16 cellular contexts compared by ENCODE assay signal in genomic region chr19:50313812-50314536, GRCh38. TPM values are rescaled to one million over a fixed set of nuclear protein-coding genes. Genes with fewer than 3 reads are reported as not detected.
DNase-seq lines count a peak whose midpoint lies in the region; ATAC-seq, FAIRE-seq and TF ChIP-seq lines count a peak whose summit lies in the region.
"Had no signal": no experiment of that assay in that cellular context is flagged by ENCODE, and none has a peak within 500 bp of the region (broad histone marks: within the 10 kb centered on the region; RNA-seq: fewer than 3 reads in every experiment).

No MANE protein-coding gene starts in this region.

- in situ Hi-C loops in HepG2 (cut with HindIII; ENCODE audit: extremely low pct_ligation_motif_present, low pct_unique_long_range_greater_than_20kb): no loop called here

- intact Hi-C loops in HCT116 (cut with micrococcal nuclease): no loop called here
- intact Hi-C loops in PC-9 (cut with micrococcal nuclease; ENCODE audit: unreplicated experiment): no loop called here
- intact Hi-C loops in HepG2 (cut with micrococcal nuclease; ENCODE audit: unreplicated experiment): no loop called here

- RAD21 ChIA-PET in HCT116 (lab: Charles Lee; ENCODE audit: low non-redundant PET in 1 of 2, low total read pairs in 2 of 2, uncharacterized antibody in 2 of 2, unreplicated experiment in 2 of 2): no interaction called here

- H3K36me3 ChIP-seq in HCT116 (ENCODE audit: control insufficient read depth in 1 of 2, insufficient read depth in 2 of 2, low read length in 2 of 2) (no peaks in the 10 kb centered on the region), PC-9 (ENCODE audit: low read depth) (no peaks in the 10 kb centered on the region), HepG2 (replicated peaks in 1 of 2; ENCODE audit: control insufficient read depth in 1 of 2, insufficient read depth in 2 of 2, low read length in 2 of 2) (no peaks in the 10 kb centered on the region)
- H3K36me3 ChIP-seq: breast epithelium, uterus had no signal

- no peaks in the 10 kb centered on the region for H4K20me1 ChIP-seq in HCT116 (ENCODE audit: insufficient read depth)
- H4K20me1 ChIP-seq in PC-9 (ENCODE audit: insufficient read depth): peaks cover 6% of the 10 kb centered on the region; the same call in 1 of the 2 replicates
- no peaks in the 10 kb centered on the region for H4K20me1 ChIP-seq in HepG2 (ENCODE audit: insufficient read depth, low read length)

- peak overlapping the region; percentile 52 for H3K27ac ChIP-seq in 22Rv1
- no peak overlapping the region for H3K27ac ChIP-seq in HCT116 (ENCODE audit: low read depth, low read length)
- no peak overlapping the region for H3K27ac ChIP-seq in PC-9
- H3K27ac ChIP-seq in HepG2 (ENCODE audit: extremely low read length, insufficient read depth, low read length): no peak overlapping the region
- H3K27ac ChIP-seq: breast epithelium, KMS-11, uterus had no signal

- 48% methylated on average over 20 of the region's 20 CpGs for WGBS in HepG2 (ENCODE audit: low lambda C conversion rate)

- H3F3A ChIP-seq in PC-9 (ENCODE audit: insufficient read depth, low read depth): peaks cover 10% of the 10 kb centered on the region; the same call in 1 of the 2 replicates

- H3K4me1 ChIP-seq in HCT116 (ENCODE audit: control insufficient read depth in 1 of 2, insufficient read depth in 2 of 2, low read length in 2 of 2): peaks cover 0 to 4% of the 10 kb centered on the region in 2 experiments; a peak in 1 of 4 replicates
- H3K4me1 ChIP-seq in PC-9 (replicated peaks; ENCODE audit: insufficient read depth): 0 out of 2 replicates have a peak, but pooled peaks cover 3% of the 10 kb centered on the region
- H3K4me1 ChIP-seq in HepG2 (ENCODE audit: insufficient read depth, low read length): peaks cover 13% of the 10 kb centered on the region
- H3K4me1 ChIP-seq: breast epithelium, uterus had no signal

- ATAC-seq in HCT116: peak; percentile 31; the same call in 1 of the 2 replicates
- ATAC-seq in HepG2: no peak
- no peak for ATAC-seq in HG02938 (IDR thresholded peaks at IDR 0.05; ENCODE audit: unreplicated experiment)
- no peak for ATAC-seq in HG03565 (IDR thresholded peaks at IDR 0.05; ENCODE audit: unreplicated experiment)

- no peaks in the 10 kb centered on the region for H3K27me3 ChIP-seq in HCT116 (ENCODE audit: insufficient read depth, low read length)
- H3K27me3 ChIP-seq in PC-9 (ENCODE audit: insufficient read depth, low read depth): no peaks in the 10 kb centered on the region
- no peaks in the 10 kb centered on the region for H3K27me3 ChIP-seq in HepG2 (ENCODE audit: control insufficient read depth in 1 of 2, insufficient read depth in 2 of 2, low read length in 2 of 2)

- TF ChIP-seq POLR2A in HCT116 (IDR thresholded peaks at IDR 0.05; ENCODE audit: borderline replicate concordance, extremely low read depth, insufficient read depth, insufficient read length) (no peak), HepG2 (IDR thresholded peaks at IDR 0.05; ENCODE audit: insufficient read depth in 1 of 2, low read depth in 2 of 2, low read length in 2 of 2) (no peak)

- CTCF ChIA-PET in HCT116 (lab: Charles Lee) (no interaction called here), PC-9 (lab: Charles Lee) (no interaction called here), HepG2 (lab: Yijun Ruan, JAX; ENCODE audit: low intra/inter-chr PET ratio, low total read pairs) (no interaction called here)

- H3K9ac ChIP-seq in HCT116 (ENCODE audit: low read length) (no peak overlapping the region), HepG2 (ENCODE audit: insufficient read depth, low read depth, low read length) (no peak overlapping the region)
- H3K9ac ChIP-seq: KMS-11 had no signal

- H3K9me3 ChIP-seq in HCT116 (ENCODE audit: control insufficient read depth in 1 of 2, insufficient read depth in 1 of 2, low read depth in 1 of 2, low read length in 2 of 2) (no peaks in the 10 kb centered on the region), PC-9 (ENCODE audit: insufficient read depth, low read depth) (no peaks in the 10 kb centered on the region), HepG2 (ENCODE audit: low read length) (no peaks in the 10 kb centered on the region)
- H3K9me3 ChIP-seq: breast epithelium, uterus had no signal

- DNase-seq in HCT116 (ENCODE audit: low read depth, low spot score) (no peak), PC-9 (peak in 1 of 2 experiments; percentile 42), left kidney (ENCODE audit: low read depth, low spot score) (peak; percentile 50), SK-N-DZ (ENCODE audit: low spot score) (no peak), HepG2 (ENCODE audit: low spot score) (no peak)
- DNase-seq: activated CD4-positive, alpha-beta memory T cell treated with anti-CD3 and anti-CD28 coated beads for 36 hours; activated gamma-delta T cell treated with Interleukin-2 at 50 U/mL for 16 hours; erythroblast; NCI-H82; T-helper 1 cell; uterus had no signal

- BruUV-seq in HCT116 (replicated peaks; lab: Mats Ljungman, UMichigan) (no TSS peak), PC-9 (replicated peaks; lab: Mats Ljungman, UMichigan) (no TSS peak), HepG2 (replicated peaks; lab: Mats Ljungman, UMichigan) (no TSS peak)

- no peak for TF ChIP-seq EP300 in HepG2 (IDR thresholded peaks at IDR 0.05; ENCODE audit: low read depth in 2 of 2, low read length in 2 of 2)
- no peak for TF ChIP-seq EP300 in HepG2 (CRISPR knock-in tag; IDR thresholded peaks at IDR 0.05; ENCODE audit: borderline replicate concordance)

- POLR2A ChIA-PET in HCT116 (lab: Charles Lee): no interaction called here
- POLR2A ChIA-PET in PC-9 (lab: Charles Lee; ENCODE audit: unreplicated experiment): interaction anchor here (0.6 to 1.0 kb wide), 3 partner anchors 13 to 1021 kb away, joined by 3 to 19 read pairs (median 3); partner anchors contain the start of gene KCNC3
- POLR2A ChIA-PET in HepG2 (lab: Yijun Ruan, JAX): interaction anchor here (0.9 kb wide), 1 partner anchor 15 kb away, joined by 3 read pairs; the partner anchor contains the start of gene KCNC3

- H3K9me2 ChIP-seq in HCT116 (ENCODE audit: insufficient read depth) (no peaks in the 10 kb centered on the region), PC-9 (ENCODE audit: insufficient read depth) (no peaks in the 10 kb centered on the region)

- H2AFZ ChIP-seq in HCT116 (ENCODE audit: low read depth, low read length, poor library complexity, severe bottlenecking) (no peak overlapping the region), PC-9 (no peak overlapping the region), HepG2 (ENCODE audit: low read length) (no peak overlapping the region)

- TF ChIP-seq RAD21 in HCT116 (IDR thresholded peaks at IDR 0.05; ENCODE audit: low read depth) (no peak), HepG2 (CRISPR knock-in tag; IDR thresholded peaks at IDR 0.05) (no peak)

- peak; percentile 28 for TF ChIP-seq CTCF in 22Rv1 (IDR thresholded peaks at IDR 0.05)
- no peak for TF ChIP-seq CTCF in HCT116 (IDR thresholded peaks at IDR 0.05 in 2 of 3, conservative IDR thresholded peaks at IDR 0.05 in 1 of 3; ENCODE audit: borderline replicate concordance in 1 of 3, insufficient read depth in 1 of 3, low read depth in 2 of 3, low read length in 2 of 3)
- no peak for TF ChIP-seq CTCF in PC-9 (conservative IDR thresholded peaks at IDR 0.05)
- TF ChIP-seq CTCF in HepG2 (CRISPR knock-in tag; IDR thresholded peaks at IDR 0.05): no peak

- H3K4me2 ChIP-seq in HCT116 (ENCODE audit: low read length) (no peak overlapping the region), PC-9 (peak overlapping the region; percentile 51), HepG2 (ENCODE audit: low read depth, low read length) (no peak overlapping the region; the same call in 1 of the 2 replicates)
- H3K4me2 ChIP-seq: KMS-11 had no signal

- H3K4me3 ChIP-seq in HCT116 (replicated peaks in 1 of 2; ENCODE audit: low read depth in 1 of 2, low read length in 2 of 2) (no peak overlapping the region), PC-9 (no peak overlapping the region), HepG2 (replicated peaks in 1 of 3; ENCODE audit: insufficient read depth in 1 of 3, low read depth in 2 of 3, low read length in 3 of 3) (no peak overlapping the region)
- H3K4me3 ChIP-seq: uterus had no signal

- H3K79me2 ChIP-seq in HCT116 (ENCODE audit: insufficient read depth, low read length): no peaks in the 10 kb centered on the region
- H3K79me2 ChIP-seq in PC-9 (ENCODE audit: low read depth): no peaks in the 10 kb centered on the region
- no peaks in the 10 kb centered on the region for H3K79me2 ChIP-seq in HepG2 (ENCODE audit: insufficient read depth, low read length)

- no peak for FAIRE-seq in HepG2 (lab: Jason Lieb, UNC)

RNA-seq across cellular contexts. Expression of gene KCNC3, which starts 15.2 kb away (rescaled TPM):
- total RNA-seq in HCT116 (2021; ENCODE audit: unreplicated experiment) (6.9 TPM), PC-9 (2021) (9.0 and 9.4 TPM in 2 replicates), HepG2 (2016; rRNA removed; fragmentation: Illumina TruSeq; extraction: Trizol) (0.24 and 0.29 TPM in 2 replicates)
- 2.9 and 4.6 TPM in 2 replicates for polyA plus RNA-seq in HCT116 (2012)
- 0.42 and 0.51 TPM in 2 replicates for polyA plus RNA-seq in SK-N-DZ (2014; cell fraction: cytosol; rRNA removed)
- 1.4 and 3.0 TPM in 2 replicates for polyA plus RNA-seq in SK-N-DZ (2014; cell fraction: nucleus; rRNA removed)
- 0.09 and 0.20 TPM in 2 replicates for total RNA-seq in HepG2 (2016; cell fraction: cytosol; rRNA removed; fragmentation: Illumina TruSeq; extraction: Trizol; ENCODE audit: low read depth)
- total RNA-seq in HepG2 (2016; cell fraction: insoluble cytoplasmic fraction; rRNA removed; fragmentation: Illumina TruSeq; extraction: Trizol): 0.10 and 0.35 TPM in 2 replicates
- total RNA-seq in HepG2 (2016; cell fraction: membrane; rRNA removed; fragmentation: Illumina TruSeq; extraction: Trizol): 0.34 TPM in 2 replicates
- 0.66 and 0.81 TPM in 2 replicates for total RNA-seq in HepG2 (2016; cell fraction: nucleus; rRNA removed; fragmentation: Illumina TruSeq; extraction: Trizol)
- 1.6 and 1.7 TPM in 2 replicates for polyA plus RNA-seq in HepG2 (2011; rRNA removed)
- 0.29 and 0.46 TPM in 2 replicates for polyA plus RNA-seq in HepG2 (2011; cell fraction: cytosol; rRNA removed)
- 13.3 and 15.9 TPM in 2 replicates for polyA plus RNA-seq in HepG2 (2011; cell fraction: nucleus; rRNA removed)
- 2.6 and 3.4 TPM in 2 replicates for polyA plus RNA-seq in HepG2 (2012)
- 0.17 and 0.27 TPM in 2 replicates for polyA plus RNA-seq in HepG2 (2016; cell fraction: cytosol; fragmentation: Illumina TruSeq; extraction: Trizol; ENCODE audit: low read depth)
- 1.1 and 1.3 TPM in 2 replicates for polyA plus RNA-seq in HepG2 (2016; cell fraction: insoluble cytoplasmic fraction; fragmentation: Illumina TruSeq; extraction: Trizol; ENCODE audit: low read depth)
- 0.78 and 1.2 TPM in 2 replicates for polyA plus RNA-seq in HepG2 (2016; cell fraction: membrane; fragmentation: Illumina TruSeq; extraction: Trizol; ENCODE audit: low read depth)
- 9.8 and 11.7 TPM in 2 replicates for polyA plus RNA-seq in HepG2 (2016; cell fraction: nucleus; fragmentation: Illumina TruSeq; extraction: Trizol; ENCODE audit: insufficient read depth, low read depth)
- 4.0 TPM in 1 of 2 replicates, not detected in the other for polyA minus RNA-seq in HepG2 (2011; rRNA and poly(A)+ RNA removed; ENCODE audit: low replicate concordance)
- 0.62 and 0.79 TPM in 2 replicates for polyA minus RNA-seq in HepG2 (2011; cell fraction: cytosol; rRNA and poly(A)+ RNA removed)
- 4.2 and 4.6 TPM in 2 replicates for polyA minus RNA-seq in HepG2 (2011; cell fraction: nucleus; rRNA and poly(A)+ RNA removed)

RNA-seq across cellular contexts. Expression of gene NAPSA, which starts 51.5 kb away (rescaled TPM):
- 4.4 TPM for total RNA-seq in HCT116 (2021; ENCODE audit: unreplicated experiment)
- 3.4 and 3.7 TPM in 2 replicates for polyA plus RNA-seq in HCT116 (2012)
- 1.7 and 1.8 TPM in 2 replicates for total RNA-seq in PC-9 (2021)
- polyA plus RNA-seq in SK-N-DZ (2014; cell fraction: cytosol; rRNA removed): 0.17 and 0.82 TPM in 2 replicates
- 3.5 and 5.4 TPM in 2 replicates for polyA plus RNA-seq in SK-N-DZ (2014; cell fraction: nucleus; rRNA removed)
- not detected in 2 replicates for total RNA-seq in HepG2 (2016; rRNA removed; fragmentation: Illumina TruSeq; extraction: Trizol)
- total RNA-seq in HepG2 (2016; cell fraction: cytosol; rRNA removed; fragmentation: Illumina TruSeq; extraction: Trizol; ENCODE audit: low read depth): not detected in 2 replicates
- not detected in 2 replicates for total RNA-seq in HepG2 (2016; cell fraction: insoluble cytoplasmic fraction; rRNA removed; fragmentation: Illumina TruSeq; extraction: Trizol)
- not detected in 2 replicates for total RNA-seq in HepG2 (2016; cell fraction: membrane; rRNA removed; fragmentation: Illumina TruSeq; extraction: Trizol)
- not detected in 2 replicates for total RNA-seq in HepG2 (2016; cell fraction: nucleus; rRNA removed; fragmentation: Illumina TruSeq; extraction: Trizol)
- not detected in 2 replicates for polyA plus RNA-seq in HepG2 (2011; rRNA removed)
- polyA plus RNA-seq in HepG2 (2011; cell fraction: cytosol; rRNA removed): not detected in 2 replicates
- polyA plus RNA-seq in HepG2 (2011; cell fraction: nucleus; rRNA removed): 0.10 and 0.14 TPM in 2 replicates
- polyA plus RNA-seq in HepG2 (2012): 0.05 and 0.16 TPM in 2 replicates
- not detected in 2 replicates for polyA plus RNA-seq in HepG2 (2016; cell fraction: cytosol; fragmentation: Illumina TruSeq; extraction: Trizol; ENCODE audit: low read depth)
- not detected in 2 replicates for polyA plus RNA-seq in HepG2 (2016; cell fraction: insoluble cytoplasmic fraction; fragmentation: Illumina TruSeq; extraction: Trizol; ENCODE audit: low read depth)
- polyA plus RNA-seq in HepG2 (2016; cell fraction: membrane; fragmentation: Illumina TruSeq; extraction: Trizol; ENCODE audit: low read depth): not detected in 2 replicates
- polyA plus RNA-seq in HepG2 (2016; cell fraction: nucleus; fragmentation: Illumina TruSeq; extraction: Trizol; ENCODE audit: insufficient read depth, low read depth): not detected in 2 replicates
- polyA minus RNA-seq in HepG2 (2011; rRNA and poly(A)+ RNA removed; ENCODE audit: low replicate concordance): not detected in 2 replicates
- polyA minus RNA-seq in HepG2 (2011; cell fraction: cytosol; rRNA and poly(A)+ RNA removed): not detected in 2 replicates
- not detected in 2 replicates for polyA minus RNA-seq in HepG2 (2011; cell fraction: nucleus; rRNA and poly(A)+ RNA removed)
